ENCODE assay signal across 24 cellular contexts in the genomic region with DNA sequence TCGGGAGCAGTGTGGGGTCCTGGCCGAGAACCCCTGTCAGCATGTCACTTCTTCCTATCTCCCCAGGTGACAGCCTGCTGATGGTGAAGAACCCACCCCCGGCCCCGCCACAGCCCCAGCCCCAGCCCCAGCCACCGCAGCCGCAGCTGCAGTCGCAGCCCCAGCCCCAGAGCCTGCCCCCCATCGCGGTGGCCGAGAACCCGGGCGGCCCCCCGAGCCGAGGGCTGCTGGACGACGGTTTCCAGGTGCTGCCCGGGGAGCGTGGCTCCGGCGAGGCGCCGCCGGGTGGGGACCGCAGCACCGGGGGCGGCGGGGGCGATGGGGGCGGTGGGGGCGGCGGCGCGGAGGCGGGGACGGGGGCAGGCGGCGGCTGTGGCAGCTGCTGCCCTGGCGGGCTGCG.
"Had no signal": no experiment of that assay in that cellular context is flagged by ENCODE, and none has a peak within 500 bp of the region (broad histone marks: within the 10 kb centered on the region; RNA-seq: fewer than 3 reads in every experiment).

No MANE protein-coding gene starts in this region.

- H3K79me2 ChIP-seq: hepatocyte had no signal

- H3K9me3 ChIP-seq: esophagus muscularis mucosa, gastroesophageal sphincter, heart left ventricle, left lung, lower lobe of right lung, mucosa of descending colon had no signal

- FAIRE-seq: colon, endothelial cell of umbilical vein, frontal cortex, kidney had no signal

- DNase-seq: dermis blood vessel endothelial cell; dorsolateral prefrontal cortex; effector CD4-positive, alpha-beta T cell; effector memory CD4-positive, alpha-beta T cell; foreskin keratinocyte; heart left ventricle; immature natural killer cell; islet precursor cell; kidney; kidney glomerular epithelial cell; left cardiac atrium; left lung; left ventricle myocardium superior; lower lobe of right lung; mesenchymal stem cell; mucosa of descending colon had no signal

- H3K9me3 Mint-ChIP-seq: immature natural killer cell, mesothelial cell of epicardium had no signal

- H2AFZ ChIP-seq: hepatocyte had no signal

- H3K4me3 Mint-ChIP-seq: immature natural killer cell, mesothelial cell of epicardium had no signal

- H3K4me1 ChIP-seq: esophagus muscularis mucosa, gastroesophageal sphincter, heart left ventricle, left lung, lower lobe of right lung had no signal

- H3K4me2 ChIP-seq: hepatocyte had no signal

- ATAC-seq: foreskin keratinocyte, gastroesophageal sphincter, left lung, left ventricle myocardium superior, lower lobe of right lung, mucosa of descending colon had no signal

- H3K27ac Mint-ChIP-seq: immature natural killer cell, mesothelial cell of epicardium had no signal

- H3K27me3 ChIP-seq: dorsolateral prefrontal cortex, esophagus muscularis mucosa, foreskin keratinocyte, gastroesophageal sphincter, heart left ventricle, hepatocyte, left lung had no signal

- H3K4me1 Mint-ChIP-seq: immature natural killer cell, mesothelial cell of epicardium had no signal

- H3K27ac ChIP-seq: coronary artery, esophagus muscularis mucosa, foreskin keratinocyte, gastroesophageal sphincter, heart left ventricle, hepatocyte, left lung, lower lobe of right lung had no signal

- H3K4me3 ChIP-seq: coronary artery, dorsolateral prefrontal cortex, esophagus muscularis mucosa, gastroesophageal sphincter, heart left ventricle, hepatocyte, left lung, lower lobe of right lung, mucosa of descending colon had no signal
